ENCODE assay signal across 1 cellular context in the genomic region with DNA sequence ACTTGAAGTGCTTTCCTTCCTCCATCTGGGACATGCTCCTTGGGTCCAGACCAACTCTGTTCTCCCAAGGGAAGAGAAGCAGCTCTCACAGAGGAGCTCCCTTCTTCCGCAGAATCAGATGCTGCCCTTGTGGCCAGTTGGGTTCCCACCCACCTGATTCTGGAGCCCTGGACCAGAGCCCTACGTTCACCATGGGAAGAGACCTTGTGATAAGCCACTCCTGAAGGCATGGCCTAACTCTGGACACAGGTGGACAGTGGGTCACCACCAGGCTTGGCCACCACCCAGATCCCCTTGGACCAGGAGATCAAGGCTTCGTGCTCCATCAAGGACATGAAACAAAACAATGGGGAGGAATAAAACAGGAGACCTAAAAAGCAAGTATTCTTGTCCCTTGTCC.
TF ChIP-seq lines count a peak whose summit lies in the region.

No MANE protein-coding gene starts in this region.

TF ChIP-seq in IMR-90, 13 proteins besides CTCF, POLR2A, EP300 and RAD21 (continued from another document):
- TF ChIP-seq, protein P1, sequence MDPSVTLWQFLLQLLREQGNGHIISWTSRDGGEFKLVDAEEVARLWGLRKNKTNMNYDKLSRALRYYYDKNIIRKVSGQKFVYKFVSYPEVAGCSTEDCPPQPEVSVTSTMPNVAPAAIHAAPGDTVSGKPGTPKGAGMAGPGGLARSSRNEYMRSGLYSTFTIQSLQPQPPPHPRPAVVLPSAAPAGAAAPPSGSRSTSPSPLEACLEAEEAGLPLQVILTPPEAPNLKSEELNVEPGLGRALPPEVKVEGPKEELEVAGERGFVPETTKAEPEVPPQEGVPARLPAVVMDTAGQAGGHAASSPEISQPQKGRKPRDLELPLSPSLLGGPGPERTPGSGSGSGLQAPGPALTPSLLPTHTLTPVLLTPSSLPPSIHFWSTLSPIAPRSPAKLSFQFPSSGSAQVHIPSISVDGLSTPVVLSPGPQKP (IDR thresholded peaks at IDR 0.05; ENCODE audit: borderline replicate concordance, low read depth, low read length) = no peak
- TF ChIP-seq CHD1 (IDR thresholded peaks at IDR 0.05; ENCODE audit: low read depth, low read length) (no peak), RFX5 (IDR thresholded peaks at IDR 0.05; ENCODE audit: low read depth, low read length) (no peak), NFE2L2 (IDR thresholded peaks at IDR 0.05; ENCODE audit: low read depth, low read length) (no peak), CEBPB (IDR thresholded peaks at IDR 0.05; ENCODE audit: low read depth, low read length) (no peak), SMC3 (IDR thresholded peaks at IDR 0.05; ENCODE audit: low read depth, low read length) (no peak)
